Comparison of ENCODE assay signal across 8 cellular contexts in the genomic region with DNA sequence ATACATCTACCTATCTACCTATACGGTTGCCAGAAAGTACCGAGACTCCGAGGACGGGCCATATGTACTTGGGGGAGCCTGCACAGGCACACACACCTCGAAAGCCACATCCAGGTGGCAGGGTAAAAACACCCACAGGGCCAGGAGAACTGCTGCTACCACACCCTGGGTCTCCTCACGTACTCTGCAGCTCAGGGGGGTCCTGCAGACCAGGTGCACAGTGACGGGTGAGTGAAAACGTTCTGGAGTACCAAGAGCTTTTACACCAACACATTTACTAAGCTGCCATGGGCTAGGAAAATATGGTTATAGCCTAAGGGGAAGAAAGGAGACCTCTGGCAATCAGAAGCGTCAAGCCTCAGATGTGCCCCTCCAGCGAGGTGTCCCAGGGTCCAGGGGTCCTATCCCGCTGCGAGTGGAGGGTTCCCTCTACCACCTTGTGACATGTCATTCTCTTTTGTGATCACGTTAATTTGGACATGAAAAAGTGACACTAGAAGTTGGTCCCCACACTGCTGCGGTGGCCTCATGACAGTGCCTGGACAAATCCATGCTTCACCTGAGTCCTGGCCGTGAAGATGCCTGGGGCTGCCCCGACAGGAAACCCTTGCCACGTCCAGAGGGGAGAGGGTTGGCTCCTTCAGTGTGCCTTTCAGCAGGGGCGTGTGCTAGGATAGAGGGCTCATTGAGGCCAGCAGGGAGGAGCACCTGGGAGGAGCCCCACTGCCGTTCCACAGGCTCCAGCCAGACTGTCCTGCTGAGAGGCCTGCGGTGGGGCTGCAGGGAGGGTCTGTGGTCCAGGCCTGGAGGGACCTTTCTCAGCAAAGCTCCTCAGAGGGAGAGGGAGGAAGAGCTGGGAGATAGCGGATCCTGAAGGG. TPM values are rescaled to one million over a fixed set of nuclear protein-coding genes. Genes with fewer than 3 reads are reported as not detected.
A peak's percentile ranks its signal among the peaks of the same experiment; 100 is the strongest.
DNase-seq lines count a peak whose midpoint lies in the region; ATAC-seq and TF ChIP-seq lines count a peak whose summit lies in the region.

No MANE protein-coding gene starts in this region.

- intact Hi-C loops in left ventricle myocardium inferior (cut with micrococcal nuclease) (no loop called here), Right ventricle myocardium inferior (cut with DNase I) (no loop called here), upper lobe of right lung (cut with DNase I) (no loop called here)

- no peak overlapping the region for H3K27ac ChIP-seq in left ventricle myocardium inferior (replicated peaks)
- H3K27ac ChIP-seq in angular gyrus (ENCODE audit: low read depth, low read length): peak overlapping the region; percentile 39
- H3K27ac ChIP-seq in upper lobe of right lung: no peak overlapping the region

- no peak for TF ChIP-seq CTCF in left ventricle myocardium inferior (IDR thresholded peaks at IDR 0.05; ENCODE audit: borderline replicate concordance)
- TF ChIP-seq CTCF in upper lobe of right lung (IDR thresholded peaks at IDR 0.05): no peak

- H3K27me3 ChIP-seq in left ventricle myocardium inferior (ENCODE audit: low read depth): no peaks in the 10 kb centered on the region
- H3K27me3 ChIP-seq in upper lobe of right lung: no peaks in the 10 kb centered on the region

- ATAC-seq in Right ventricle myocardium inferior (no peak), upper lobe of right lung (no peak), GM21381 (IDR thresholded peaks at IDR 0.05; ENCODE audit: unreplicated experiment) (no peak)

- H3K36me3 ChIP-seq in left ventricle myocardium inferior (no peaks in the 10 kb centered on the region), upper lobe of right lung (peaks cover 5% of the 10 kb centered on the region)

- DNase-seq in left ventricle myocardium inferior (no peak), Right ventricle myocardium inferior (ENCODE audit: missing footprints) (no peak), mesenteric fat pad (ENCODE audit: low spot score) (peak; percentile 82), upper lobe of right lung (peak; percentile 58), pons (ENCODE audit: low spot score) (no peak)
- no peak for DNase-seq in stimulated activated CD4-positive, alpha-beta T cell treated with anti-CD3 and anti-CD28 coated beads, Interleukin-1b, Interleukin-23, amount 100 ng/mL, for 48 hours

- H3K4me3 ChIP-seq in left ventricle myocardium inferior (peak overlapping the region; percentile 85), upper lobe of right lung (peak overlapping the region; percentile 74)

- peaks cover 59% of the 10 kb centered on the region for H3K4me1 ChIP-seq in left ventricle myocardium inferior
- H3K4me1 ChIP-seq in upper lobe of right lung: peaks cover 44% of the 10 kb centered on the region

- no peaks in the 10 kb centered on the region for H3K9me3 ChIP-seq in left ventricle myocardium inferior (replicated peaks)
- H3K9me3 ChIP-seq in upper lobe of right lung: no peaks in the 10 kb centered on the region

RNA-seq across cellular contexts. Expression of a gene that starts 1.8 kb away (rescaled TPM):
- total RNA-seq in left ventricle myocardium inferior (24.2 TPM), Right ventricle myocardium inferior (31.1 TPM), mesenteric fat pad (37.9 TPM), upper lobe of right lung (59.6 TPM)

RNA-seq across cellular contexts. Expression of a gene that starts 16.2 kb away (rescaled TPM):
- 146 TPM for total RNA-seq in left ventricle myocardium inferior
- total RNA-seq in Right ventricle myocardium inferior: 240 TPM
- total RNA-seq in mesenteric fat pad: 563 TPM
- 28.3 TPM for total RNA-seq in upper lobe of right lung

RNA-seq across cellular contexts. Expression of a gene that starts 28.0 kb away (rescaled TPM):
- 585 TPM for total RNA-seq in left ventricle myocardium inferior
- 611 TPM for total RNA-seq in Right ventricle myocardium inferior
- 417 TPM for total RNA-seq in mesenteric fat pad
- 405 TPM for total RNA-seq in upper lobe of right lung

Comparison
In these comparisons a context has a peak if more than half of its experiments do, and no peak if none do; other contexts are left out.
1. DNase-seq: peak in mesenteric fat pad (single experiment) and upper lobe of right lung (single experiment); none in left ventricle myocardium inferior (single experiment), Right ventricle myocardium inferior (single experiment), pons (single experiment) and stimulated activated CD4-positive, alpha-beta T cell treated with anti-CD3 and anti-CD28 coated beads, Interleukin-1b, Interleukin-23, amount 100 ng/mL, for 48 hours (single experiment).